In genomic region chr17:46151762-46152161, GRCh38 we compare ENCODE assay signal across 21 cellular contexts. TPM values are rescaled to one million over a fixed set of nuclear protein-coding genes. Genes with fewer than 3 reads are reported as not detected.
A peak's percentile ranks its signal among the peaks of the same experiment; 100 is the strongest.
DNase-seq lines count a peak whose midpoint lies in the region; ATAC-seq and TF ChIP-seq lines count a peak whose summit lies in the region.
"Had no signal": no experiment of that assay in that cellular context is flagged by ENCODE, and none has a peak within 500 bp of the region (broad histone marks: within the 10 kb centered on the region; RNA-seq: fewer than 3 reads in every experiment).

No MANE protein-coding gene starts in this region.

- H3K9me3 Mint-ChIP-seq in Calu3 (ENCODE audit: low read depth, unreplicated experiment): no peaks in the 10 kb centered on the region
- no peaks in the 10 kb centered on the region for H3K9me3 Mint-ChIP-seq in immature natural killer cell
- H3K9me3 Mint-ChIP-seq: nephron progenitor cell had no signal

- H3K9me3 ChIP-seq in A673 (ENCODE audit: low read depth, low read length, poor library complexity, severe bottlenecking) (no peaks in the 10 kb centered on the region), T-helper 17 cell (ENCODE audit: control insufficient read depth, low read length, poor library complexity, severe bottlenecking) (no peaks in the 10 kb centered on the region), left lung (no peaks in the 10 kb centered on the region)
- H3K9me3 ChIP-seq: Peyer's patch, SJSA1, thoracic aorta had no signal

- ATAC-seq in T-helper 17 cell (no peak), left lung (no peak)
- ATAC-seq: sciatic nerve had no signal

- H3K27ac ChIP-seq in A673 (ENCODE audit: low read depth, low read length, poor library complexity, severe bottlenecking) (no peak overlapping the region), left lung (peak overlapping the region in 1 of 2 donors; percentile 51)
- H3K27ac ChIP-seq: Peyer's patch, SJSA1, thoracic aorta, VCaP had no signal

- TF ChIP-seq CTCF in A673 (conservative IDR thresholded peaks at IDR 0.05; ENCODE audit: low read depth, low read length) (no peak), Calu3 (IDR thresholded peaks at IDR 0.05; ENCODE audit: unreplicated experiment) (no peak), left lung (IDR thresholded peaks at IDR 0.05) (no peak)

- no TSS peak for BruUV-seq in A673 (replicated peaks; lab: Mats Ljungman, UMichigan)
- no TSS peak for BruUV-seq in Calu3 (replicated peaks; lab: Mats Ljungman, UMichigan)

- H3K27ac Mint-ChIP-seq in Calu3 (ENCODE audit: unreplicated experiment) (peak overlapping the region; percentile 37), T-helper 17 cell (peak overlapping the region; percentile 92), immature natural killer cell (peak overlapping the region in 4 of 6 donors; percentile 4 to 68 (median 18))

- CTCF ChIA-PET in A673 (lab: Charles Lee) (no interaction called here), Calu3 (lab: Charles Lee) (interaction anchor here (0.6 to 1.4 kb wide), 4 partner anchors 9 to 107 kb away, joined by 3 to 9 read pairs (median 4); no protein-coding TSS in a partner anchor)

- H3K4me3 ChIP-seq in A673 (ENCODE audit: low read depth, low read length, poor library complexity, severe bottlenecking) (no peak overlapping the region), left lung (no peak overlapping the region)
- H3K4me3 ChIP-seq: Peyer's patch, SJSA1, thoracic aorta had no signal

- H3K4me1 Mint-ChIP-seq in Calu3 (ENCODE audit: low read depth, unreplicated experiment): peaks cover 64% of the 10 kb centered on the region
- H3K4me1 Mint-ChIP-seq in T-helper 17 cell: peaks cover 85% of the 10 kb centered on the region
- peaks cover 94 to 100% of the 10 kb centered on the region in 2 donors for H3K4me1 Mint-ChIP-seq in immature natural killer cell

- POLR2A ChIA-PET in A673 (lab: Charles Lee; ENCODE audit: low non-redundant PET): interaction anchor here (0.6 kb wide), 1 partner anchor 1239 kb away, joined by 6 read pairs; no protein-coding TSS in a partner anchor

- H3K27me3 Mint-ChIP-seq in Calu3 (ENCODE audit: unreplicated experiment) (no peaks in the 10 kb centered on the region), T-helper 17 cell (no peaks in the 10 kb centered on the region), immature natural killer cell (ENCODE audit: low read depth in 3 of 3) (peaks cover 2 to 11% (median 2%) of the 10 kb centered on the region in 3 donors)

- peaks cover 41% of the 10 kb centered on the region for H3K4me1 ChIP-seq in A673 (ENCODE audit: insufficient read depth, low read length, poor library complexity, severe bottlenecking)
- H3K4me1 ChIP-seq in left lung: peaks cover 68 to 90% of the 10 kb centered on the region in 2 donors

- no peaks in the 10 kb centered on the region for H3K27me3 ChIP-seq in A673 (replicated peaks; ENCODE audit: insufficient read depth, low read depth, low read length, poor library complexity)
- no peaks in the 10 kb centered on the region for H3K27me3 ChIP-seq in left lung
- H3K27me3 ChIP-seq: Peyer's patch, SJSA1 had no signal

- peaks cover 28% of the 10 kb centered on the region for H3K36me3 Mint-ChIP-seq in Calu3 (ENCODE audit: insufficient read depth, unreplicated experiment)
- H3K36me3 Mint-ChIP-seq in T-helper 17 cell (ENCODE audit: low read depth): peaks cover 5% of the 10 kb centered on the region
- peaks cover 0 to 4% (median 4%) of the 10 kb centered on the region in 3 donors for H3K36me3 Mint-ChIP-seq in immature natural killer cell

- DNase-seq in A673 (ENCODE audit: low spot score) (peak; percentile 27), Calu3 (no peak), T-helper 17 cell (no peak), immature natural killer cell (no peak), posterior vena cava (ENCODE audit: low spot score) (no peak), left lung (no peak), dermis blood vessel endothelial cell (no peak)
- DNase-seq: activated CD4-positive, alpha-beta T cell treated with anti-CD3 and anti-CD28 coated beads, Interleukin-2, amount 50 U/mL, for 1 hour; activated CD8-positive, alpha-beta memory T cell treated with anti-CD3 and anti-CD28 coated beads, Interleukin-2, amount 50 U/mL, for 48 hours; activated effector memory CD4-positive, alpha-beta T cell treated with anti-CD3 and anti-CD28 coated beads, Interleukin-2, amount 50 U/mL, for 16 hours; effector CD4-positive, alpha-beta T cell; EL; glutamatergic neuron; left colon; NCI-H1436 treated with DMSO at 0.1 percent for 48 hours; nephron progenitor cell; Peyer's patch had no signal

- intact Hi-C loops in A673 (cut with micrococcal nuclease; ENCODE audit: unreplicated experiment) (no loop called here), Calu3 (cut with micrococcal nuclease; ENCODE audit: unreplicated experiment) (loop anchor here (2.0 kb wide), 1 partner anchor 25 kb away; no protein-coding TSS in a partner anchor), posterior vena cava (cut with DNase I) (no loop called here), left lung (cut with DNase I) (loop anchor here in 1 of 2 donors (5.0 kb wide), 1 partner anchor 44 kb away; no protein-coding TSS in a partner anchor)

- H3K36me3 ChIP-seq in A673 (ENCODE audit: insufficient read depth, low read length, poor library complexity, severe bottlenecking) (no peaks in the 10 kb centered on the region), left lung (no peaks in the 10 kb centered on the region)
- H3K36me3 ChIP-seq: Peyer's patch, SJSA1, thoracic aorta had no signal

- H3K4me3 Mint-ChIP-seq in Calu3 (ENCODE audit: low read depth, unreplicated experiment): no peak overlapping the region
- peak overlapping the region; percentile 36 for H3K4me3 Mint-ChIP-seq in T-helper 17 cell
- H3K4me3 Mint-ChIP-seq in immature natural killer cell: no peak overlapping the region
- H3K4me3 Mint-ChIP-seq: nephron progenitor cell had no signal

RNA-seq across cellular contexts. Expression of gene KANSL1, which starts 41.5 kb away (rescaled TPM):
- total RNA-seq in A673 (2021): 64.9 and 77.6 TPM in 2 replicates
- 187 and 190 TPM in 2 replicates for total RNA-seq in Calu3 (2022)
- total RNA-seq in T-helper 17 cell: 100 to 1,000 TPM; 142 to 187 TPM
- 10 to 100 TPM in 1 of 3 donors, 1 to 10 TPM in 2; 3.3 to 21.9 (median 8.6) TPM for polyA plus RNA-seq in immature natural killer cell
- total RNA-seq in posterior vena cava: 10 to 100 TPM; 65.9 to 73.1 TPM
- 10 to 100 TPM; 65.9 to 67.8 TPM for total RNA-seq in left lung
- total RNA-seq in dermis blood vessel endothelial cell: 52.9 and 87.0 TPM in 2 replicates

Comparison
In these comparisons a context has a peak if more than half of its experiments do, and no peak if none do; other contexts are left out.
1. H3K27ac Mint-ChIP-seq: peak in every context shown above with its lines; median percentile 92 in T-helper 17 cell; 37 in Calu3; 18 in immature natural killer cell.